ENCODE assay signal across 31 cellular contexts in genomic region chr20:33079267-33079666, GRCh38. TPM values are rescaled to one million over a fixed set of nuclear protein-coding genes. Genes with fewer than 3 reads are reported as not detected.
A peak's percentile ranks its signal among the peaks of the same experiment; 100 is the strongest.
DNase-seq lines count a peak whose midpoint lies in the region; ATAC-seq, FAIRE-seq and TF ChIP-seq lines count a peak whose summit lies in the region.
"Had no signal": no experiment of that assay in that cellular context is flagged by ENCODE, and none has a peak within 500 bp of the region (broad histone marks: within the 10 kb centered on the region; RNA-seq: fewer than 3 reads in every experiment).

TSS of gene BPIFB4 (plus strand) at chr20:33079643. CDS start at chr20:33081527, 1,884 bp downstream.

- peak; percentile 24 for DNase-seq in AG09319 (ENCODE audit: extremely low read depth, low read depth)
- peak; percentile 26 for DNase-seq in Jurkat, Clone E6-1 (ENCODE audit: low read depth, low spot score)
- peak; percentile 65 for DNase-seq in astrocyte of the hippocampus (ENCODE audit: low read depth, low spot score)
- DNase-seq in kidney: peak; percentile 16
- no peak for DNase-seq in activated CD4-positive, alpha-beta T cell treated with anti-CD3 and anti-CD28 coated beads for 36 hours
- DNase-seq in chondrocyte (ENCODE audit: low spot score): no peak
- DNase-seq in trophoblast cell: no peak
- DNase-seq in activated CD4-positive, alpha-beta T cell treated with anti-CD3 and anti-CD28 coated beads, Interleukin-2, amount 50 U/mL, for 4 hours: no peak
- DNase-seq: activated CD8-positive, alpha-beta T cell treated with anti-CD3 and anti-CD28 coated beads, Interleukin-2, amount 10 ng/mL, durations not matched to agents 7 days and 5 days; activated gamma-delta T cell; activated T-cell treated with anti-CD3 and anti-CD28 coated beads for 4 hours; esophagus squamous epithelium; glutamatergic neuron; kidney glomerular epithelial cell; NCI-H446; stimulated activated CD4-positive, alpha-beta T cell treated with anti-CD3 and anti-CD28 coated beads, Interleukin-1b, Interleukin-23, amount 100 ng/mL, for 48 hours; T-helper 1 cell; uterus had no signal

- no peak for FAIRE-seq in kidney (lab: Jason Lieb, UNC)
- FAIRE-seq: A549, GM12892, TTC549 had no signal

- H3K14ac ChIP-seq in trophoblast cell (ENCODE audit: low read length): no peak within 1 kb of the TSS

- no peak within 1 kb of the TSS for H2AK5ac ChIP-seq in trophoblast cell (ENCODE audit: low read length)

- no peak for ATAC-seq in activated CD4-positive, alpha-beta T cell treated with anti-CD3 and anti-CD28 coated beads for 36 hours
- ATAC-seq: A549; activated CD4-positive, CD25-positive, alpha-beta regulatory T cell treated with anti-CD3 and anti-CD28 coated beads, Interleukin-2, amount 50 U/mL, for 24 hours; activated CD8-positive, alpha-beta T cell treated with anti-CD3 and anti-CD28 coated beads, Interleukin-2, amount 10 ng/mL, durations not matched to agents 7 days and 5 days; HCT116 had no signal

- no peak within 1 kb of the TSS for H3K4ac ChIP-seq in trophoblast cell (ENCODE audit: low read depth, low read length)

- H2BK120ac ChIP-seq in trophoblast cell (ENCODE audit: insufficient read depth, low read length, poor library complexity): no peak within 1 kb of the TSS

- POLR2A ChIA-PET in activated CD4-positive, alpha-beta T cell treated with anti-CD3 and anti-CD28 coated beads for 36 hours (lab: Charles Lee): no interaction called here

- H3K79me2 ChIP-seq in trophoblast cell (ENCODE audit: control insufficient read depth, insufficient read depth, low read length, poor library complexity): no peaks in the 10 kb centered on the region

- H2BK12ac ChIP-seq in trophoblast cell (ENCODE audit: low read length): no peak within 1 kb of the TSS

- intact Hi-C loops in kidney (cut with DNase I): no loop called here
- intact Hi-C loops in activated CD4-positive, alpha-beta T cell treated with anti-CD3 and anti-CD28 coated beads for 36 hours (cut with DNase I, micrococcal nuclease): no loop called here

- no peak within 1 kb of the TSS for H3K18ac ChIP-seq in trophoblast cell (ENCODE audit: low read length)

- H3K27ac ChIP-seq in kidney (ENCODE audit: low read depth in 2 of 2, low read length in 2 of 2): no peak within 1 kb of the TSS
- no peak within 1 kb of the TSS for H3K27ac ChIP-seq in trophoblast cell (ENCODE audit: low read depth, low read length)
- H3K27ac ChIP-seq: A549; BLaER1 treated with 17β-estradiol and CSF1 and Interleukin-3, amounts not matched to agents 10 nM and 100 nM; coronary artery; esophagus squamous epithelium; neutrophil; suprapubic skin; uterus had no signal

- H3K27ac Mint-ChIP-seq in activated CD4-positive, alpha-beta T cell treated with anti-CD3 and anti-CD28 coated beads for 36 hours: no peak within 1 kb of the TSS
- H3K27ac Mint-ChIP-seq in chondrocyte (ENCODE audit: unreplicated experiment): no peak within 1 kb of the TSS
- H3K27ac Mint-ChIP-seq: activated CD8-positive, alpha-beta T cell treated with anti-CD3 and anti-CD28 coated beads, Interleukin-2, amount 10 ng/mL, durations not matched to agents 7 days and 5 days had no signal

- H2AFZ ChIP-seq in trophoblast cell (ENCODE audit: insufficient read depth, low read length, poor library complexity): no peak within 1 kb of the TSS

- H3K27me3 ChIP-seq in trophoblast cell (ENCODE audit: insufficient read depth, low read length): no peaks in the 10 kb centered on the region
- H3K27me3 ChIP-seq: BLaER1 treated with 17β-estradiol and CSF1 and Interleukin-3, amounts not matched to agents 10 nM and 100 nM; neutrophil; uterus had no signal

- H3K23ac ChIP-seq in trophoblast cell (ENCODE audit: low read length): no peak within 1 kb of the TSS

- no CpG with 5 or more reads among the region's 2 CpGs for WGBS in trophoblast cell (ENCODE audit: extremely low coverage, insufficient coverage, insufficient read length)

- H3K79me1 ChIP-seq in trophoblast cell (ENCODE audit: low read length): no peaks in the 10 kb centered on the region

- no peak within 1 kb of the TSS for H2BK5ac ChIP-seq in trophoblast cell (ENCODE audit: low read depth, low read length, poor library complexity)

- H3K9me3 ChIP-seq in kidney (ENCODE audit: control insufficient read depth in 1 of 2, low read length in 2 of 2) (no peaks in the 10 kb centered on the region), trophoblast cell (ENCODE audit: insufficient read depth, low read depth, low read length) (peaks cover 3% of the 10 kb centered on the region)
- H3K9me3 ChIP-seq: A549; BLaER1 treated with 17β-estradiol and CSF1 and Interleukin-3, amounts not matched to agents 10 nM and 100 nM; esophagus squamous epithelium; neutrophil; suprapubic skin; uterus had no signal

- H3K4me1 ChIP-seq in kidney (ENCODE audit: control insufficient read depth in 1 of 2, insufficient read depth in 1 of 2, low read depth in 1 of 2, low read length in 2 of 2) (no peaks in the 10 kb centered on the region), trophoblast cell (ENCODE audit: control insufficient read depth in 1 of 2, insufficient read depth in 2 of 2, low read length in 2 of 2) (peaks cover 6 to 9% of the 10 kb centered on the region in 2 experiments)
- H3K4me1 ChIP-seq: esophagus squamous epithelium, suprapubic skin, uterus had no signal

- H3K4me3 ChIP-seq in Jurkat, Clone E6-1 (ENCODE audit: low read length): no peak within 1 kb of the TSS
- H3K4me3 ChIP-seq in kidney (ENCODE audit: low read length in 2 of 2): no peak within 1 kb of the TSS
- H3K4me3 ChIP-seq in trophoblast cell (ENCODE audit: low read depth, low read length): no peak within 1 kb of the TSS
- H3K4me3 ChIP-seq: A549; BLaER1 treated with 17β-estradiol and CSF1 and Interleukin-3, amounts not matched to agents 10 nM and 100 nM; coronary artery; esophagus squamous epithelium; lung; suprapubic skin; uterus had no signal

- CTCF ChIA-PET in activated CD4-positive, alpha-beta T cell treated with anti-CD3 and anti-CD28 coated beads for 36 hours (lab: Charles Lee): interaction anchor here (0.6 kb wide), 1 partner anchor 21 kb away, joined by 4 read pairs; no protein-coding TSS in a partner anchor

- H3K9me3 Mint-ChIP-seq in activated CD4-positive, alpha-beta T cell treated with anti-CD3 and anti-CD28 coated beads for 36 hours (ENCODE audit: low read depth): no peaks in the 10 kb centered on the region
- peaks cover 5% of the 10 kb centered on the region for H3K9me3 Mint-ChIP-seq in chondrocyte (ENCODE audit: low read depth)

- peaks cover 2% of the 10 kb centered on the region for H3K4me1 Mint-ChIP-seq in activated CD4-positive, alpha-beta T cell treated with anti-CD3 and anti-CD28 coated beads for 36 hours
- H3K4me1 Mint-ChIP-seq in chondrocyte (ENCODE audit: low read depth): no peaks in the 10 kb centered on the region

- no peak within 1 kb of the TSS for H3K4me3 Mint-ChIP-seq in activated CD4-positive, alpha-beta T cell treated with anti-CD3 and anti-CD28 coated beads for 36 hours
- no peak within 1 kb of the TSS for H3K4me3 Mint-ChIP-seq in chondrocyte (ENCODE audit: unreplicated experiment)
- H3K4me3 Mint-ChIP-seq: activated CD8-positive, alpha-beta T cell treated with anti-CD3 and anti-CD28 coated beads, Interleukin-2, amount 10 ng/mL, durations not matched to agents 7 days and 5 days had no signal

- H4K8ac ChIP-seq in trophoblast cell (ENCODE audit: low read depth, low read length): no peak within 1 kb of the TSS

- H3K36me3 ChIP-seq in kidney (ENCODE audit: control insufficient read depth in 1 of 2, insufficient read depth in 2 of 2, low read length in 2 of 2) (no peaks in the 10 kb centered on the region), trophoblast cell (ENCODE audit: control insufficient read depth in 1 of 2, insufficient read depth in 2 of 2, low read length in 2 of 2) (no peaks in the 10 kb centered on the region)
- H3K36me3 ChIP-seq: BLaER1 treated with 17β-estradiol and CSF1 and Interleukin-3, amounts not matched to agents 10 nM and 100 nM; esophagus squamous epithelium; neutrophil; suprapubic skin; uterus had no signal

- TF ChIP-seq CTCF in AG09319 (IDR thresholded peaks at IDR 0.05; ENCODE audit: low read depth, low read length): no peak
- TF ChIP-seq CTCF in kidney (IDR thresholded peaks at IDR 0.05; ENCODE audit: borderline replicate concordance, extremely low read depth, insufficient read depth): no peak
- TF ChIP-seq CTCF in chondrocyte (IDR thresholded peaks at IDR 0.05): no peak

- no peak within 1 kb of the TSS for H4K12ac ChIP-seq in trophoblast cell (ENCODE audit: low read depth, low read length)

- H3K9ac ChIP-seq in kidney (ENCODE audit: low read length in 2 of 2): no peak within 1 kb of the TSS
- H3K9ac ChIP-seq in trophoblast cell (ENCODE audit: low read length): no peak within 1 kb of the TSS
- H3K9ac ChIP-seq: BLaER1 treated with 17β-estradiol and CSF1 and Interleukin-3, amounts not matched to agents 10 nM and 100 nM had no signal

- H4K91ac ChIP-seq in trophoblast cell (ENCODE audit: low read depth, low read length): no peak within 1 kb of the TSS

- no peak within 1 kb of the TSS for H3K4me2 ChIP-seq in trophoblast cell (ENCODE audit: low read length)
- H3K4me2 ChIP-seq: A549 had no signal

- no peaks in the 10 kb centered on the region for H3K27me3 Mint-ChIP-seq in activated CD4-positive, alpha-beta T cell treated with anti-CD3 and anti-CD28 coated beads for 36 hours
- H3K27me3 Mint-ChIP-seq in chondrocyte (ENCODE audit: low read depth): peaks cover 56% of the 10 kb centered on the region

- no peaks in the 10 kb centered on the region for H3K36me3 Mint-ChIP-seq in activated CD4-positive, alpha-beta T cell treated with anti-CD3 and anti-CD28 coated beads for 36 hours (ENCODE audit: low read depth)
- peaks cover 3% of the 10 kb centered on the region for H3K36me3 Mint-ChIP-seq in chondrocyte (ENCODE audit: low read depth)

RNA-seq across cellular contexts. Expression of gene BPIFB4, which starts in this region (rescaled TPM):
- not detected for polyA plus RNA-seq in Jurkat, Clone E6-1 (2012; ENCODE audit: insufficient read depth, insufficient read length)
- total RNA-seq in kidney (not detected), chondrocyte (not detected in 3 replicates)
- polyA plus RNA-seq in kidney (ENCODE audit: insufficient read depth, low read depth, low replicate concordance): not detected
- total RNA-seq in activated CD4-positive, alpha-beta T cell treated with anti-CD3 and anti-CD28 coated beads for 36 hours: not detected
- polyA plus RNA-seq in trophoblast cell (2013): not detected in 2 replicates
- total RNA-seq: activated CD8-positive, alpha-beta T cell treated with anti-CD3 and anti-CD28 coated beads, Interleukin-2, amount 10 ng/mL, durations not matched to agents 7 days and 5 days; esophagus squamous epithelium; lung; mucosa of gallbladder; pulmonary artery endothelial cell; skeletal muscle tissue; suprapubic skin; uterus had no signal
- polyA plus RNA-seq: A549 had no signal

Comparison
In these comparisons a context has a peak if more than half of its experiments do, and no peak if none do; other contexts are left out.
1. Peak in DNase-seq in kidney; RNA of the gene not detected or under 1 TPM.
2. DNase-seq: peak in AG09319 (single experiment), Jurkat, Clone E6-1 (single experiment) and astrocyte of the hippocampus (single experiment); none in activated CD4-positive, alpha-beta T cell treated with anti-CD3 and anti-CD28 coated beads for 36 hours (single experiment), chondrocyte (single experiment), trophoblast cell (0 of 2) and activated CD4-positive, alpha-beta T cell treated with anti-CD3 and anti-CD28 coated beads, Interleukin-2, amount 50 U/mL, for 4 hours (0 of 2).